Comparison of ENCODE assay signal across 16 cellular contexts in the genomic region with DNA sequence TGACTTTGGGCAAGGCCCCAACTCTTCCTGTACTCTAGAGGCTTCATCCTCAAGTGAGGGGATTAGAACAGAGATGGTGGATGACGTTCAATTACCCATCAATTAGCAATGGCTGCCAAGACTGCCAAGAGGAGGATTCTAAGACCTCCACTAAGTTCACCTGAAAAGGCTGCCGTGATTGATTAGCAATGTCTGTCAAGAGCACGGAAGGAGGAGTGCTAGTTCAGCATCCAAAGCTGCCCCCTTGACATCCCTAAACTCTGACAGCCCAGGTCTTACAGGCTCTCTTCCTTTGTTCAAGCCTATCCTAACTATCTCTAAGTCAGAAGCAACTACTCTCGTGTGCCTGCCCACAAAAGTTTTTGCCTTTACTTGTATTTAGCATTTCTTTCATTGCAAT.
DNase-seq lines count a peak whose midpoint lies in the region; ATAC-seq and TF ChIP-seq lines count a peak whose summit lies in the region.
"Had no signal": no experiment of that assay in that cellular context is flagged by ENCODE, and none has a peak within 500 bp of the region (broad histone marks: within the 10 kb centered on the region; RNA-seq: fewer than 3 reads in every experiment).

No MANE protein-coding gene starts in this region.

- peaks cover 26% of the 10 kb centered on the region for H3K36me3 Mint-ChIP-seq in activated CD4-positive, alpha-beta memory T cell treated with anti-CD3 and anti-CD28 coated beads for 36 hours
- H3K36me3 Mint-ChIP-seq in activated CD4-positive, alpha-beta memory T cell treated with anti-CD3 and anti-CD28 coated beads, Interleukin-2, amount 10 ng/mL, durations not matched to agents 7 days and 5 days (ENCODE audit: low read depth) = peaks cover 76% of the 10 kb centered on the region
- peaks cover 15% of the 10 kb centered on the region for H3K36me3 Mint-ChIP-seq in WTC11

- H3K4me3 ChIP-seq in subcutaneous abdominal adipose tissue (ENCODE audit: low read depth in 1 of 5, low read length in 5 of 5) = no peak overlapping the region
- H3K4me3 ChIP-seq: HAP-1, stomach had no signal

- no peaks in the 10 kb centered on the region for H3K9me3 ChIP-seq in subcutaneous abdominal adipose tissue (ENCODE audit: control insufficient read depth in 5 of 5, low read length in 5 of 5)
- H3K9me3 ChIP-seq: HAP-1, stomach had no signal

- no peak overlapping the region for H3K9ac ChIP-seq in subcutaneous abdominal adipose tissue (ENCODE audit: low read length in 5 of 5)

- peaks cover 37 to 100% (median 97%) of the 10 kb centered on the region in 5 donors for H3K4me1 ChIP-seq in subcutaneous abdominal adipose tissue (ENCODE audit: control insufficient read depth in 5 of 5, insufficient read depth in 5 of 5, low read length in 5 of 5)

- no peak for ATAC-seq in WTC11
- ATAC-seq: activated CD8-positive, alpha-beta memory T cell treated with anti-CD3 and anti-CD28 coated beads, Interleukin-2, amount 10 ng/mL, durations not matched to agents 7 days and 5 days had no signal

- H3K4me1 Mint-ChIP-seq in activated CD4-positive, alpha-beta memory T cell treated with anti-CD3 and anti-CD28 coated beads for 36 hours (ENCODE audit: low read depth) = peaks cover 98% of the 10 kb centered on the region
- peaks cover 88% of the 10 kb centered on the region for H3K4me1 Mint-ChIP-seq in activated CD4-positive, alpha-beta memory T cell treated with anti-CD3 and anti-CD28 coated beads, Interleukin-2, amount 10 ng/mL, durations not matched to agents 7 days and 5 days
- H3K4me1 Mint-ChIP-seq in WTC11 = peaks cover 15% of the 10 kb centered on the region

- H3K9me3 Mint-ChIP-seq in activated CD4-positive, alpha-beta memory T cell treated with anti-CD3 and anti-CD28 coated beads for 36 hours = no peaks in the 10 kb centered on the region
- H3K9me3 Mint-ChIP-seq in activated CD4-positive, alpha-beta memory T cell treated with anti-CD3 and anti-CD28 coated beads, Interleukin-2, amount 10 ng/mL, durations not matched to agents 7 days and 5 days = no peaks in the 10 kb centered on the region
- H3K9me3 Mint-ChIP-seq in WTC11 = no peaks in the 10 kb centered on the region

- no peaks in the 10 kb centered on the region for H3K27me3 Mint-ChIP-seq in activated CD4-positive, alpha-beta memory T cell treated with anti-CD3 and anti-CD28 coated beads for 36 hours
- H3K27me3 Mint-ChIP-seq in activated CD4-positive, alpha-beta memory T cell treated with anti-CD3 and anti-CD28 coated beads, Interleukin-2, amount 10 ng/mL, durations not matched to agents 7 days and 5 days = no peaks in the 10 kb centered on the region
- no peaks in the 10 kb centered on the region for H3K27me3 Mint-ChIP-seq in WTC11 (ENCODE audit: low read depth)
- H3K27me3 Mint-ChIP-seq: activated CD8-positive, alpha-beta memory T cell treated with anti-CD3 and anti-CD28 coated beads, Interleukin-2, amount 10 ng/mL, durations not matched to agents 7 days and 5 days had no signal

- H3K27ac ChIP-seq in layer of hippocampus (ENCODE audit: low read depth, low read length) (peak overlapping the region; percentile 93), subcutaneous abdominal adipose tissue (ENCODE audit: low read depth, low read length) (peak overlapping the region; percentile 77)
- H3K27ac ChIP-seq: 22Rv1, stomach had no signal

- H3K4me3 Mint-ChIP-seq in activated CD4-positive, alpha-beta memory T cell treated with anti-CD3 and anti-CD28 coated beads for 36 hours = no peak overlapping the region
- no peak overlapping the region for H3K4me3 Mint-ChIP-seq in activated CD4-positive, alpha-beta memory T cell treated with anti-CD3 and anti-CD28 coated beads, Interleukin-2, amount 10 ng/mL, durations not matched to agents 7 days and 5 days
- no peak overlapping the region for H3K4me3 Mint-ChIP-seq in WTC11
- H3K4me3 Mint-ChIP-seq: activated CD8-positive, alpha-beta memory T cell treated with anti-CD3 and anti-CD28 coated beads, Interleukin-2, amount 10 ng/mL, durations not matched to agents 7 days and 5 days had no signal

- DNase-seq in activated CD4-positive, alpha-beta memory T cell treated with anti-CD3 and anti-CD28 coated beads for 36 hours = no peak
- no peak for DNase-seq in activated CD4-positive, alpha-beta memory T cell treated with anti-CD3 and anti-CD28 coated beads, Interleukin-2, amount 10 ng/mL, durations not matched to agents 7 days and 5 days
- no peak for DNase-seq in WTC11 (ENCODE audit: low spot score)
- DNase-seq in stimulated activated CD4-positive, alpha-beta T cell treated with anti-CD3 and anti-CD28 coated beads, Interleukin-15, amount 100 ng/mL, for 24 hours = no peak
- DNase-seq in KG1 (lab: John Stamatoyannopoulos, UW) = no peak
- DNase-seq in activated CD8-positive, alpha-beta memory T cell treated with anti-CD3 and anti-CD28 coated beads, Interleukin-2, amount 50 U/mL, for 4 hours = no peak
- DNase-seq: activated CD8-positive, alpha-beta memory T cell treated with anti-CD3 and anti-CD28 coated beads, Interleukin-2, amount 10 ng/mL, durations not matched to agents 7 days and 5 days; erythroblast; foreskin melanocyte; NCI-H69; stimulated activated CD4-positive, alpha-beta T cell treated with anti-CD3 and anti-CD28 coated beads, Interleukin-2, amount 100 ng/mL, for 24 hours; stomach had no signal

- TF ChIP-seq CTCF in WTC11 (IDR thresholded peaks at IDR 0.05) = no peak

- H3K27ac Mint-ChIP-seq in activated CD4-positive, alpha-beta memory T cell treated with anti-CD3 and anti-CD28 coated beads for 36 hours = peak overlapping the region; percentile 46
- no peak overlapping the region for H3K27ac Mint-ChIP-seq in activated CD4-positive, alpha-beta memory T cell treated with anti-CD3 and anti-CD28 coated beads, Interleukin-2, amount 10 ng/mL, durations not matched to agents 7 days and 5 days
- 0 out of 2 replicates have a peak overlapping the region, but pooled peaks have one; percentile 42 for H3K27ac Mint-ChIP-seq in WTC11
- H3K27ac Mint-ChIP-seq: activated CD8-positive, alpha-beta memory T cell treated with anti-CD3 and anti-CD28 coated beads, Interleukin-2, amount 10 ng/mL, durations not matched to agents 7 days and 5 days had no signal

- intact Hi-C loops in activated CD4-positive, alpha-beta memory T cell treated with anti-CD3 and anti-CD28 coated beads for 36 hours (cut with micrococcal nuclease) = no loop called here

- POLR2A ChIA-PET in activated CD4-positive, alpha-beta memory T cell treated with anti-CD3 and anti-CD28 coated beads for 36 hours (lab: Charles Lee) = interaction anchor here (1.1 to 2.0 kb wide), 3 partner anchors 11 to 17 kb away, joined by 3 to 8 read pairs (median 3); no protein-coding TSS in a partner anchor
- POLR2A ChIA-PET in activated CD4-positive, alpha-beta memory T cell treated with anti-CD3 and anti-CD28 coated beads, Interleukin-2, amount 10 ng/mL, durations not matched to agents 7 days and 5 days (lab: Charles Lee) = interaction anchor here (1.1 to 2.1 kb wide), 3 partner anchors 13 to 42 kb away, joined by 3 to 8 read pairs (median 4); no protein-coding TSS in a partner anchor
- POLR2A ChIA-PET in WTC11 (lab: Charles Lee) = interaction anchor here (1.0 kb wide), 1 partner anchor 66 kb away, joined by 4 read pairs; no protein-coding TSS in a partner anchor

- CTCF ChIA-PET in activated CD4-positive, alpha-beta memory T cell treated with anti-CD3 and anti-CD28 coated beads for 36 hours (lab: Charles Lee) = interaction anchor here (0.8 to 3.3 kb wide), 3 partner anchors 26 to 66 kb away, joined by 3 to 14 read pairs (median 3); no protein-coding TSS in a partner anchor
- CTCF ChIA-PET in activated CD4-positive, alpha-beta memory T cell treated with anti-CD3 and anti-CD28 coated beads, Interleukin-2, amount 10 ng/mL, durations not matched to agents 7 days and 5 days (lab: Charles Lee) = interaction anchor here (1.2 to 2.3 kb wide), 4 partner anchors 13 to 65 kb away, joined by 4 to 9 read pairs (median 6); no protein-coding TSS in a partner anchor
- CTCF ChIA-PET in WTC11 (lab: Charles Lee) = interaction anchor here (1.1 kb wide), 1 partner anchor 65 kb away, joined by 6 read pairs; no protein-coding TSS in a partner anchor

- no peaks in the 10 kb centered on the region for H3K27me3 ChIP-seq in layer of hippocampus (ENCODE audit: control insufficient read depth, insufficient read depth, low read length)
- no peaks in the 10 kb centered on the region for H3K27me3 ChIP-seq in subcutaneous abdominal adipose tissue (ENCODE audit: control insufficient read depth in 5 of 5, insufficient read depth in 4 of 5, low read length in 5 of 5)
- H3K27me3 ChIP-seq: stomach had no signal

- peaks cover 0 to 20% (median 0%) of the 10 kb centered on the region in 5 donors for H3K36me3 ChIP-seq in subcutaneous abdominal adipose tissue (ENCODE audit: control insufficient read depth in 5 of 5, insufficient read depth in 5 of 5, low read length in 5 of 5)

TF ChIP-seq in WTC11, 78 proteins besides CTCF, POLR2A, EP300 and RAD21 (continues in another document):
- TF ChIP-seq GABPB1 (CRISPR knock-in tag; IDR thresholded peaks at IDR 0.05) = no peak
- TF ChIP-seq, protein P1, sequence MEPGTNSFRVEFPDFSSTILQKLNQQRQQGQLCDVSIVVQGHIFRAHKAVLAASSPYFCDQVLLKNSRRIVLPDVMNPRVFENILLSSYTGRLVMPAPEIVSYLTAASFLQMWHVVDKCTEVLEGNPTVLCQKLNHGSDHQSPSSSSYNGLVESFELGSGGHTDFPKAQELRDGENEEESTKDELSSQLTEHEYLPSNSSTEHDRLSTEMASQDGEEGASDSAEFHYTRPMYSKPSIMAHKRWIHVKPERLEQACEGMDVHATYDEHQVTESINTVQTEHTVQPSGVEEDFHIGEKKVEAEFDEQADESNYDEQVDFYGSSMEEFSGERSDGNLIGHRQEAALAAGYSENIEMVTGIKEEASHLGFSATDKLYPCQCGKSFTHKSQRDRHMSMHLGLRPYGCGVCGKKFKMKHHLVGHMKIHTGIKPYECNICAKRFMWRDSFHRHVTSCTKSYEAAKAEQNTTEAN (CRISPR knock-in tag; IDR thresholded peaks at IDR 0.05) = no peak
- TF ChIP-seq, protein P2, sequence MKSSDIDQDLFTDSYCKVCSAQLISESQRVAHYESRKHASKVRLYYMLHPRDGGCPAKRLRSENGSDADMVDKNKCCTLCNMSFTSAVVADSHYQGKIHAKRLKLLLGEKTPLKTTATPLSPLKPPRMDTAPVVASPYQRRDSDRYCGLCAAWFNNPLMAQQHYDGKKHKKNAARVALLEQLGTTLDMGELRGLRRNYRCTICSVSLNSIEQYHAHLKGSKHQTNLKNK (CRISPR knock-in tag; IDR thresholded peaks at IDR 0.05) = no peak
- TF ChIP-seq, protein P3, sequence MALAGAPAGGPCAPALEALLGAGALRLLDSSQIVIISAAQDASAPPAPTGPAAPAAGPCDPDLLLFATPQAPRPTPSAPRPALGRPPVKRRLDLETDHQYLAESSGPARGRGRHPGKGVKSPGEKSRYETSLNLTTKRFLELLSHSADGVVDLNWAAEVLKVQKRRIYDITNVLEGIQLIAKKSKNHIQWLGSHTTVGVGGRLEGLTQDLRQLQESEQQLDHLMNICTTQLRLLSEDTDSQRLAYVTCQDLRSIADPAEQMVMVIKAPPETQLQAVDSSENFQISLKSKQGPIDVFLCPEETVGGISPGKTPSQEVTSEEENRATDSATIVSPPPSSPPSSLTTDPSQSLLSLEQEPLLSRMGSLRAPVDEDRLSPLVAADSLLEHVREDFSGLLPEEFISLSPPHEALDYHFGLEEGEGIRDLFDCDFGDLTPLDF (CRISPR knock-in tag; IDR thresholded peaks at IDR 0.05) = no peak
